ENCODE assay signal across 1 cellular context in the genomic region with DNA sequence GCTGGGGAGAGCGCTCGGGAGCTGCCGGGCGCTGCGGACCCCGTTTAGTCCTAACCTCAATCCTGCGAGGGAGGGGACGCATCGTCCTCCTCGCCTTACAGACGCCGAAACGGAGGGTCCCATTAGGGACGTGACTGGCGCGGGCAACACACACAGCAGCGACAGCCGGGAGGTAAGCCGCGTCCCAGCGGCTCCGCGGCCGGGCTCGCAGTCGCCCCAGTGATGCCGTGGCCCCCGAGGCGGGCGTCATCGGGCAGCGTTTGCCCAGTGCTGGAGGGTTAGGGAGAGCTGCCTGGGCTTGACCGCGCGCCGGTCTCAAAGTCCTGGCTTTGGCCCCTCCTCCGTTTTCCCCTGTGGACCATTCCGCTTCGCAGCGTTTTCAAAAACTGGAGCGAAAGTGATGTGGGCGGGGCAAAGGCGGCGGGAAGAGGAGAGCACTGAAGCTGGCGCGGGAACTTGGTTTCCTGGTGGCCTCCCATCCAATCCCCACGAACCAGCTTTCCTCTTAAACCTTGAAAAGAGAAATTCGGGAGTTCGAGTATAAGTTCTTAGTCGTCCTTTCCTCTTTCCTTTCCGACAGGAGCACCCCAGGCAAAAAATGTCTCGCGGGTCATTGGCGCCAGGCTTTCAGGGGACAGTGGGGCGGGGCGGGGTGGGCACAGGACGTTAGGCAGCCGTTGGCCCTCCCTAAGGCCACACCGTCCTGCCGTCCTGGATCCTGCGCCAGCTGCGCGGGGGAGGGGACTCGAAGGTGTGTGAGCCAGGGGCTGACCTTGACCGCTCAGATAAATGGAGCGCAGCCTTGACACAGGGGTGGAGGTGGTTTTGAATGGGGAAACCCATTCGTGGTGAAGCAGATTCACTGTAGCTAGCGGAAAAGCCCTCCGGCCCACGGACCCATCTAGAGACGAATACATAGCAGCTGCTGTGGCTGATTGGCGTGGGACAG.
TF ChIP-seq lines count a peak whose summit lies in the region.

No MANE protein-coding gene starts in this region.

TF ChIP-seq in IMR-90, 13 proteins besides CTCF, POLR2A, EP300 and RAD21:
- TF ChIP-seq SMC3 (IDR thresholded peaks at IDR 0.05; ENCODE audit: low read depth, low read length) = no peak
- TF ChIP-seq BHLHE40 (IDR thresholded peaks at IDR 0.05; ENCODE audit: low read depth, low read length) = 0 out of 2 replicates have a peak, but pooled peaks have one; percentile 25
- TF ChIP-seq MXI1 (IDR thresholded peaks at IDR 0.05; ENCODE audit: borderline replicate concordance, low read depth, low read length) = peak; percentile 86
